ENCODE assay signal across 1 cellular context in genomic region chr6:169556758-169557505, GRCh38.
A peak's percentile ranks its signal among the peaks of the same experiment; 100 is the strongest.
TF ChIP-seq lines count a peak whose summit lies in the region.

No MANE protein-coding gene starts in this region.

TF ChIP-seq in GM12878, 131 proteins besides CTCF, POLR2A, EP300 and RAD21 (continued from another document):
- TF ChIP-seq FOXM1 (IDR thresholded peaks at IDR 0.05; ENCODE audit: low read depth, low read length), result peak; percentile 64
- no peak for TF ChIP-seq KAT2A (conservative IDR thresholded peaks at IDR 0.05; ENCODE audit: control insufficient read depth, low read depth, low read length)
- TF ChIP-seq CHD1 (IDR thresholded peaks at IDR 0.05; ENCODE audit: low read depth, low read length), result no peak
- no peak for TF ChIP-seq EED (IDR thresholded peaks at IDR 0.05; ENCODE audit: low read depth)
- TF ChIP-seq YY1 (IDR thresholded peaks at IDR 0.05; ENCODE audit: low read depth, low read length), result no peak
- TF ChIP-seq MTA2 (IDR thresholded peaks at IDR 0.05; ENCODE audit: low read depth), result peak; percentile 59
- TF ChIP-seq SREBF1 (IDR thresholded peaks at IDR 0.05; ENCODE audit: low read length), result no peak
- TF ChIP-seq EZH2 (IDR thresholded peaks at IDR 0.05; ENCODE audit: borderline replicate concordance, control insufficient read depth, low read depth, low read length), result no peak
- TF ChIP-seq ETV6 (conservative IDR thresholded peaks at IDR 0.05 in 1 of 2, IDR thresholded peaks at IDR 0.05 in 1 of 2; ENCODE audit: borderline replicate concordance in 1 of 2, low read depth in 1 of 2), result peak in 1 of 2 experiments; percentile 35; a peak in 1 of 4 replicates
- peak; percentile 48; the same call in 1 of the 2 replicates for TF ChIP-seq BCL11A (IDR thresholded peaks at IDR 0.05; ENCODE audit: low read depth, low read length)
- TF ChIP-seq MEF2A (IDR thresholded peaks at IDR 0.05; ENCODE audit: insufficient read depth, low read depth, low read length), result peak; percentile 47; the same call in 1 of the 2 replicates
- peak; percentile 98 for TF ChIP-seq RUNX3 (IDR thresholded peaks at IDR 0.05; ENCODE audit: low read length)
- TF ChIP-seq USF2 (IDR thresholded peaks at IDR 0.05; ENCODE audit: borderline replicate concordance, low read depth, low read length), result no peak
- peak; percentile 36; the same call in 1 of the 2 replicates for TF ChIP-seq ATF7 (IDR thresholded peaks at IDR 0.05; ENCODE audit: low read depth)
- TF ChIP-seq HDAC6 (IDR thresholded peaks at IDR 0.05; ENCODE audit: unreplicated experiment), result no peak
- TF ChIP-seq E2F8 (IDR thresholded peaks at IDR 0.05; ENCODE audit: low read depth, partially characterized antibody), result no peak
- TF ChIP-seq RFX5 (IDR thresholded peaks at IDR 0.05; ENCODE audit: low read depth, low read length), result no peak
- no peak for TF ChIP-seq HDGF (IDR thresholded peaks at IDR 0.05)
- no peak for TF ChIP-seq PKNOX1 (IDR thresholded peaks at IDR 0.05)
- no peak for TF ChIP-seq HDAC2 (IDR thresholded peaks at IDR 0.05)
- TF ChIP-seq MLLT1 (IDR thresholded peaks at IDR 0.05), result no peak
- TF ChIP-seq JUND (IDR thresholded peaks at IDR 0.05; ENCODE audit: low read depth, low read length), result no peak
- no peak for TF ChIP-seq RCOR1 (conservative IDR thresholded peaks at IDR 0.05; ENCODE audit: low read depth, low read length)
- TF ChIP-seq KLF5 (IDR thresholded peaks at IDR 0.05; ENCODE audit: partially characterized antibody), result no peak
- no peak for TF ChIP-seq NFXL1 (IDR thresholded peaks at IDR 0.05; ENCODE audit: borderline replicate concordance)
- TF ChIP-seq MXI1 (IDR thresholded peaks at IDR 0.05; ENCODE audit: low read depth, low read length), result no peak; the same call in 1 of the 2 replicates
- TF ChIP-seq SMAD5 (IDR thresholded peaks at IDR 0.05; ENCODE audit: low read depth), result no peak
- TF ChIP-seq IRF4 (IDR thresholded peaks at IDR 0.05; ENCODE audit: low read depth, low read length), result no peak
- no peak for TF ChIP-seq BCL3 (IDR thresholded peaks at IDR 0.05; ENCODE audit: borderline replicate concordance, insufficient read depth, low read depth, low read length, poor library complexity, severe bottlenecking)
- TF ChIP-seq SMAD1 (IDR thresholded peaks at IDR 0.05; ENCODE audit: low read depth, partially characterized antibody), result no peak
- no peak for TF ChIP-seq CBX3 (IDR thresholded peaks at IDR 0.05; ENCODE audit: borderline replicate concordance, low read depth)
- no peak for TF ChIP-seq SRF (IDR thresholded peaks at IDR 0.05; ENCODE audit: low read depth in 2 of 2, low read length in 2 of 2)
- TF ChIP-seq FOXK2 (IDR thresholded peaks at IDR 0.05), result no peak
- TF ChIP-seq SMARCA5 (IDR thresholded peaks at IDR 0.05), result no peak
- peak; percentile 71 to 80; a peak in 3 of 4 replicates for TF ChIP-seq BHLHE40 (IDR thresholded peaks at IDR 0.05; ENCODE audit: borderline replicate concordance in 1 of 2, low read depth in 2 of 2, low read length in 1 of 2)
- TF ChIP-seq E2F4 (IDR thresholded peaks at IDR 0.05; ENCODE audit: low read depth, low read length), result no peak
- no peak for TF ChIP-seq NBN (IDR thresholded peaks at IDR 0.05)
- TF ChIP-seq ZNF274 (IDR thresholded peaks at IDR 0.05; ENCODE audit: insufficient read depth, insufficient read length), result no peak
- TF ChIP-seq ATF3 (IDR thresholded peaks at IDR 0.05; ENCODE audit: borderline replicate concordance, extremely low read depth, low read depth, low read length), result no peak
- no peak for TF ChIP-seq ZNF217 (IDR thresholded peaks at IDR 0.05)
- no peak for TF ChIP-seq ZNF384 (IDR thresholded peaks at IDR 0.05; ENCODE audit: borderline replicate concordance, low read depth, low read length)
- peak; percentile 53 for TF ChIP-seq NFIC (IDR thresholded peaks at IDR 0.05; ENCODE audit: low read depth, low read length)
